ENCODE assay signal across 14 cellular contexts in genomic region chr12:109720152-109720855, GRCh38. TPM values are rescaled to one million over a fixed set of nuclear protein-coding genes. Genes with fewer than 3 reads are reported as not detected.
A peak's percentile ranks its signal among the peaks of the same experiment; 100 is the strongest.
DNase-seq lines count a peak whose midpoint lies in the region; ATAC-seq and TF ChIP-seq lines count a peak whose summit lies in the region.
"Had no signal": no experiment of that assay in that cellular context is flagged by ENCODE, and none has a peak within 500 bp of the region (broad histone marks: within the 10 kb centered on the region; RNA-seq: fewer than 3 reads in every experiment).

No MANE protein-coding gene starts in this region.

- CTCF ChIA-PET in Calu3 (lab: Charles Lee): interaction anchor here (1.7 to 2.6 kb wide), 2 partner anchors 54 to 122 kb away, joined by 5 to 9 read pairs; no protein-coding TSS in a partner anchor

- DNase-seq in Ammon's horn (ENCODE audit: low spot score) (peak; percentile 90), NCI-H446 treated with DMSO at 0.1 percent for 48 hours (lab: John Stamatoyannopoulos, UW) (peak; percentile 53), globus pallidus (ENCODE audit: low spot score) (peak; percentile 92), neural crest cell (ENCODE audit: low read depth, low spot score) (peak; percentile 53), NAMALWA (ENCODE audit: low spot score) (no peak), OCI-M2 (lab: John Stamatoyannopoulos, UW; ENCODE audit: unreplicated experiment) (no peak), Calu3 (no peak)
- DNase-seq: activated CD4-positive, alpha-beta T cell treated with anti-CD3 and anti-CD28 coated beads, Interleukin-2, amount 50 U/mL, for 48 hours; KBM-7; NCI-H2107; T-helper 9 cell had no signal

- H3K4me3 Mint-ChIP-seq in neural crest cell (peak overlapping the region; percentile 84), Calu3 (ENCODE audit: low read depth, unreplicated experiment) (no peak overlapping the region)
- H3K4me3 Mint-ChIP-seq: activated naive CD4-positive, alpha-beta T cell treated with anti-CD3 and anti-CD28 coated beads, Interleukin-2, amount 50 U/mL, for 24 hours; natural killer cell treated with Interleukin-12 subunit alpha and Interleukin-12 subunit beta and Interleukin-15 and Interleukin-18, amount 100 ng/mL, for 72 hours had no signal

- H3K4me1 Mint-ChIP-seq in neural crest cell (peaks cover 74% of the 10 kb centered on the region), Calu3 (ENCODE audit: low read depth, unreplicated experiment) (peaks cover 8% of the 10 kb centered on the region)
- H3K4me1 Mint-ChIP-seq: activated naive CD4-positive, alpha-beta T cell treated with anti-CD3 and anti-CD28 coated beads, Interleukin-2, amount 50 U/mL, for 24 hours had no signal

- no peaks in the 10 kb centered on the region for H3K9me3 Mint-ChIP-seq in neural crest cell
- H3K9me3 Mint-ChIP-seq in Calu3 (ENCODE audit: low read depth, unreplicated experiment): no peaks in the 10 kb centered on the region
- H3K9me3 Mint-ChIP-seq: activated naive CD4-positive, alpha-beta T cell treated with anti-CD3 and anti-CD28 coated beads, Interleukin-2, amount 50 U/mL, for 24 hours; natural killer cell treated with Interleukin-12 subunit alpha and Interleukin-12 subunit beta and Interleukin-15 and Interleukin-18, amount 100 ng/mL, for 72 hours had no signal

- peaks cover 40% of the 10 kb centered on the region for H3K27me3 Mint-ChIP-seq in neural crest cell (ENCODE audit: low read depth)
- peaks cover 35% of the 10 kb centered on the region for H3K27me3 Mint-ChIP-seq in Calu3 (ENCODE audit: unreplicated experiment)

- no TSS peak for BruUV-seq in Calu3 (replicated peaks; lab: Mats Ljungman, UMichigan)

- intact Hi-C loops in Calu3 (cut with micrococcal nuclease; ENCODE audit: unreplicated experiment): no loop called here

- H3K36me3 Mint-ChIP-seq in neural crest cell (ENCODE audit: low read depth) (no peaks in the 10 kb centered on the region), Calu3 (ENCODE audit: insufficient read depth, unreplicated experiment) (no peaks in the 10 kb centered on the region)
- H3K36me3 Mint-ChIP-seq: activated naive CD4-positive, alpha-beta T cell treated with anti-CD3 and anti-CD28 coated beads, Interleukin-2, amount 50 U/mL, for 24 hours; natural killer cell treated with Interleukin-12 subunit alpha and Interleukin-12 subunit beta and Interleukin-15 and Interleukin-18, amount 100 ng/mL, for 72 hours had no signal

- H3K27ac Mint-ChIP-seq in neural crest cell (ENCODE audit: unreplicated experiment) (peak overlapping the region; percentile 95), Calu3 (ENCODE audit: unreplicated experiment) (no peak overlapping the region)
- H3K27ac Mint-ChIP-seq: activated naive CD4-positive, alpha-beta T cell treated with anti-CD3 and anti-CD28 coated beads, Interleukin-2, amount 50 U/mL, for 24 hours; natural killer cell treated with Interleukin-12 subunit alpha and Interleukin-12 subunit beta and Interleukin-15 and Interleukin-18, amount 100 ng/mL, for 72 hours had no signal

- no peak for ATAC-seq in GM21367 (IDR thresholded peaks at IDR 0.05; ENCODE audit: unreplicated experiment)
- ATAC-seq: natural killer cell treated with Interleukin-12 subunit alpha and Interleukin-12 subunit beta and Interleukin-15 and Interleukin-18, amount 100 ng/mL, for 72 hours had no signal

- TF ChIP-seq CTCF in neural crest cell (conservative IDR thresholded peaks at IDR 0.05) (no peak), Calu3 (IDR thresholded peaks at IDR 0.05; ENCODE audit: unreplicated experiment) (no peak)

RNA-seq across cellular contexts. Expression of gene FAM222A, which starts 6.7 kb away (rescaled TPM):
- total RNA-seq in neural crest cell (12.5 and 13.9 TPM in 2 replicates), Calu3 (2022) (2.4 and 3.1 TPM in 2 replicates)

Comparison
In these comparisons a context has a peak if more than half of its experiments do, and no peak if none do; other contexts are left out.
1. DNase-seq: peak in Ammon's horn (single experiment), NCI-H446 treated with DMSO at 0.1 percent for 48 hours (single experiment), globus pallidus (single experiment) and neural crest cell (single experiment); none in NAMALWA (single experiment), OCI-M2 (single experiment) and Calu3 (single experiment).